In the genomic region with DNA sequence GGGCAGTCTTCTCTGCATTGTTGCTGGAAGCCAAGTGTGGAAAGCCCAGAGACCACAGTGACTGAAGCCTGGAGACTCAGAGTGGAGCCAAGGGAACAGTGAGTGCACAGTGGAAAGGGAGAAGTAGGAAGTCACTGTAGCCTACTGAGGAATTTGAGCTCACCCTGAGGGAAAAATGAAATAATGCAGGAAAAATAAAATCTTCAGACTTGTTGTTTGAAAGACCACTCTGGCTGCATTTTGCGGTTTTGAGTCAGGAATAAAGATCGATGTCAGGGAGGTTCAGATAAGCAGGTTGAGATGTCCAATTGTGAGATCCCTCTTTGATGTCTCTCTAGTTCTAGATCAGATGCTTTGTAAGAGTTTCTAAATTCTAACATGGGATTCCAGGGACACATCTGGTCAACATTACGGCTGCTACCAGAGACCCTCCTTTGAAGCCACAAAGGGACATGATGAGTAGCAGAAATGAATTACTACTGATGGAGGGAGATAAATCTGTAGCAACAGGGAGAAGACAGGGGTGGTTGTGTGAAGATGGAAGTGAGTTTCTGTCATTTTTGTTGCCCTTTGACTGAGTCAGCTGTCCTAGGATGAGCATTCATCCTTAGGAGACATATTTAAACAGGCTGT, we compare ENCODE assay signal across 21 cellular contexts. TPM values are rescaled to one million over a fixed set of nuclear protein-coding genes. Genes with fewer than 3 reads are reported as not detected.
"Had no signal": no experiment of that assay in that cellular context is flagged by ENCODE, and none has a peak within 500 bp of the region (broad histone marks: within the 10 kb centered on the region; RNA-seq: fewer than 3 reads in every experiment).

No MANE protein-coding gene starts in this region.

- H3K9me3 Mint-ChIP-seq: T-cell had no signal

- H3K27ac Mint-ChIP-seq: T-cell had no signal

- H3K4me3 Mint-ChIP-seq: T-cell had no signal

- ATAC-seq: T-cell had no signal

- DNase-seq: IMR-90, Karpas-422, KG1, MG63, NCI-H1092, NCI-H1436, NCI-H187, NCI-H2029, NCI-H2081 treated with DMSO at 0.1 percent for 48 hours, NCI-H2171, NCI-H226, NCI-H446, NCI-H510A, NCI-H524 treated with DMSO at 0.1 percent for 48 hours, NCI-H69, NCI-H774, SHP77, SW 1271, T-cell had no signal

- H3K4me1 Mint-ChIP-seq: T-cell had no signal

RNA-seq across cellular contexts. Expression of gene ADH4, which starts 8.4 kb away (rescaled TPM):
- total RNA-seq: HT-29, IMR-90, SK-MEL-5 had no signal
- polyA plus RNA-seq: IMR-90 had no signal
